Comparison of ENCODE assay signal across 12 cellular contexts in genomic region chr4:113610542-113610941, GRCh38.
"Had no signal": no experiment of that assay in that cellular context is flagged by ENCODE, and none has a peak within 500 bp of the region (broad histone marks: within the 10 kb centered on the region; RNA-seq: fewer than 3 reads in every experiment).

No MANE protein-coding gene starts in this region.

- ATAC-seq: mucosa of descending colon; natural killer cell treated with Interleukin-12 subunit alpha and Interleukin-12 subunit beta and Interleukin-15 and Interleukin-18, amount 100 ng/mL, for 72 hours had no signal

- H3K4me3 ChIP-seq: mucosa of descending colon, upper lobe of left lung had no signal

- H3K36me3 ChIP-seq: upper lobe of left lung had no signal

- H3K9me3 ChIP-seq: mucosa of descending colon, upper lobe of left lung had no signal

- H3K27ac ChIP-seq: upper lobe of left lung had no signal

- DNase-seq: activated CD4-positive, alpha-beta T cell treated with anti-CD3 and anti-CD28 coated beads for 4 hours; activated CD8-positive, alpha-beta memory T cell treated with anti-CD3 and anti-CD28 coated beads for 24 hours; amygdala; cerebellar nuclear complex; erythroblast; immature natural killer cell; mucosa of descending colon; nucleus accumbens; stimulated activated CD4-positive, alpha-beta T cell treated with anti-CD3 and anti-CD28 coated beads, Interleukin-12 subunit alpha, Interleukin-12 subunit beta, amount 100 ng/mL, for 4 hours; stimulated activated naive CD4-positive, alpha-beta T cell had no signal

- H3K27me3 ChIP-seq: upper lobe of left lung had no signal
